ENCODE assay signal across 20 cellular contexts in genomic region chrX:108426262-108426661, GRCh38. TPM values are rescaled to one million over a fixed set of nuclear protein-coding genes. Genes with fewer than 3 reads are reported as not detected.
DNase-seq lines count a peak whose midpoint lies in the region; ATAC-seq, FAIRE-seq and TF ChIP-seq lines count a peak whose summit lies in the region.
"Had no signal": no experiment of that assay in that cellular context is flagged by ENCODE, and none has a peak within 500 bp of the region (broad histone marks: within the 10 kb centered on the region; RNA-seq: fewer than 3 reads in every experiment).

No MANE protein-coding gene starts in this region.

- H3K79me1 ChIP-seq in H1 (ENCODE audit: low read depth, low read length): no peaks in the 10 kb centered on the region

- FAIRE-seq in H1 (lab: Jason Lieb, UNC): peak; percentile 88

- peaks cover 5% of the 10 kb centered on the region for H3K4me1 Mint-ChIP-seq in mesothelial cell of epicardium
- H3K4me1 Mint-ChIP-seq: T-helper 17 cell had no signal

- WGBS in H1 (ENCODE audit: extremely low coverage in 1 of 2, insufficient coverage in 1 of 2, insufficient read length in 1 of 2, insufficient replicate concordance in 2 of 2, low coverage in 1 of 2, low lambda C conversion rate in 2 of 2, missing lambda C conversion rate in 1 of 2), 2 experiments: 0% methylated on average over 1 of the region's 1 CpG; no CpG with 5 or more reads in 1 of the 2 experiments

- no peak overlapping the region for H3K18ac ChIP-seq in H1 (ENCODE audit: extremely low read depth, low read length)

- H3K36me3 Mint-ChIP-seq in mesothelial cell of epicardium: peaks cover 10% of the 10 kb centered on the region

- no peak overlapping the region for H3K56ac ChIP-seq in H1 (replicated peaks; ENCODE audit: insufficient read length, low read depth, low read length)

- no peak overlapping the region for H3K9ac ChIP-seq in H1 (replicated peaks in 1 of 4; ENCODE audit: extremely low read depth in 1 of 4, low read depth in 3 of 4, low read length in 3 of 4)

- no peak overlapping the region for H2BK20ac ChIP-seq in H1 (ENCODE audit: low read length)

- no peaks in the 10 kb centered on the region for H3K9me3 Mint-ChIP-seq in mesothelial cell of epicardium
- H3K9me3 Mint-ChIP-seq: CD4-positive, alpha-beta T cell had no signal

- H4K20me1 ChIP-seq in H1 (replicated peaks in 1 of 2; ENCODE audit: control insufficient read depth in 1 of 2, insufficient read depth in 2 of 2, low read length in 2 of 2): no peaks in the 10 kb centered on the region

- H3K79me2 ChIP-seq in H1 (ENCODE audit: control insufficient read depth in 1 of 2, insufficient read depth in 2 of 2, low read length in 2 of 2): no peaks in the 10 kb centered on the region

- ATAC-seq in HG03025 (IDR thresholded peaks at IDR 0.05; ENCODE audit: low FRiP score, unreplicated experiment) (no peak), HG03097 (IDR thresholded peaks at IDR 0.05; ENCODE audit: low FRiP score, unreplicated experiment) (no peak)
- ATAC-seq: T-helper 17 cell had no signal

- H2BK12ac ChIP-seq in H1 (ENCODE audit: low read depth, low read length): no peak overlapping the region

- no peak overlapping the region for H2BK120ac ChIP-seq in H1 (replicated peaks; ENCODE audit: low read depth, low read length)

- no peak overlapping the region for H3K4me3 Mint-ChIP-seq in mesothelial cell of epicardium
- H3K4me3 Mint-ChIP-seq: CD4-positive, alpha-beta T cell; T-helper 17 cell had no signal

- H3K27me3 ChIP-seq in H7 (ENCODE audit: control insufficient read depth, insufficient read depth, low read length) (no peaks in the 10 kb centered on the region; the same call in 1 of the 2 replicates), H1 (replicated peaks in 1 of 4; ENCODE audit: control insufficient read depth in 3 of 4, extremely low read depth in 1 of 4, insufficient read depth in 3 of 4, low read length in 3 of 4) (no peaks in the 10 kb centered on the region)
- H3K27me3 ChIP-seq: BE2C, MG63 had no signal

- H4K91ac ChIP-seq in H1 (replicated peaks; ENCODE audit: insufficient read length, low read length): no peak overlapping the region

- H4K5ac ChIP-seq in H1 (ENCODE audit: insufficient read length, low read depth, low read length): no peak overlapping the region

- DNase-seq in H7 (peak; percentile 8), NCI-H146 treated with DMSO at 0.1 percent for 48 hours (lab: John Stamatoyannopoulos, UW; ENCODE audit: unreplicated experiment) (peak; percentile 83), H1 (ENCODE audit: low read depth in 1 of 2, low spot score in 2 of 2) (no peak), mesothelial cell of epicardium (ENCODE audit: low spot score in 2 of 2, unreplicated experiment in 2 of 2) (no peak), Ammon's horn (ENCODE audit: low spot score) (no peak), amygdala (lab: John Stamatoyannopoulos, UW) (no peak)
- DNase-seq: BE2C; Calu3; CD4-positive, alpha-beta T cell; IMR-90; Karpas-422; MG63; NCI-H1092; NCI-H187; NCI-H524; SIG-M5; T-helper 17 cell had no signal

- H3K27ac ChIP-seq in H1 (ENCODE audit: low read depth, low read length): no peak overlapping the region

- no peak overlapping the region for H2AK5ac ChIP-seq in H1 (ENCODE audit: low read depth, low read length)

- no peak overlapping the region; a peak in 2 of 4 replicates for H3K4me2 ChIP-seq in H1 (ENCODE audit: insufficient read depth in 1 of 2, low read depth in 2 of 2, low read length in 2 of 2)

- H2AFZ ChIP-seq in H1 (ENCODE audit: low read length): no peak overlapping the region

- no peak for TF ChIP-seq POLR2A in H1 (IDR thresholded peaks at IDR 0.05; ENCODE audit: control extremely low read depth in 1 of 2, low read depth in 2 of 2, low read length in 2 of 2)

- TF ChIP-seq EP300 in H1 (IDR thresholded peaks at IDR 0.05; ENCODE audit: borderline replicate concordance in 1 of 2, low read depth in 2 of 2, low read length in 2 of 2): no peak

- no peak overlapping the region for H2BK5ac ChIP-seq in H1 (ENCODE audit: low read depth, low read length)

- H3K4me3 ChIP-seq in H7 (ENCODE audit: insufficient read depth, low read depth, low read length) (no peak overlapping the region), H1 (ENCODE audit: extremely low read depth in 1 of 4, insufficient read depth in 2 of 4, low read depth in 3 of 4, low read length in 4 of 4) (no peak overlapping the region)
- H3K4me3 ChIP-seq: MG63 had no signal

- no peaks in the 10 kb centered on the region for H3K23me2 ChIP-seq in H1 (ENCODE audit: low read depth, low read length)

- TF ChIP-seq RAD21 in H1 (IDR thresholded peaks at IDR 0.05 in 1 of 2, conservative IDR thresholded peaks at IDR 0.05 in 1 of 2; ENCODE audit: low read depth in 2 of 2, low read length in 2 of 2): no peak

- POLR2A ChIA-PET in H1 (lab: Charles Lee; ENCODE audit: partially characterized antibody): no interaction called here

- H2BK15ac ChIP-seq in H1 (ENCODE audit: low read length): no peak overlapping the region

- H3K14ac ChIP-seq in H1 (ENCODE audit: insufficient read length): no peak overlapping the region

- TF ChIP-seq CTCF in H1 (IDR thresholded peaks at IDR 0.05; ENCODE audit: control extremely low read depth in 1 of 3, insufficient read depth in 1 of 3, low read depth in 1 of 3, low read length in 3 of 3) (no peak), mesothelial cell of epicardium (IDR thresholded peaks at IDR 0.05; ENCODE audit: unreplicated experiment) (no peak)

- no peaks in the 10 kb centered on the region; a peak in 1 of 7 replicates for H3K4me1 ChIP-seq in H1 (replicated peaks in 1 of 4; ENCODE audit: control insufficient read depth in 3 of 4, insufficient read depth in 4 of 4, low read length in 3 of 4)
- H3K4me1 ChIP-seq: BE2C had no signal

- H4K8ac ChIP-seq in H1 (ENCODE audit: extremely low read depth, insufficient read depth, low read length): no peak overlapping the region

- H3K27me3 Mint-ChIP-seq in mesothelial cell of epicardium (ENCODE audit: low read depth): no peaks in the 10 kb centered on the region
- H3K27me3 Mint-ChIP-seq: CD4-positive, alpha-beta T cell; T-helper 17 cell had no signal

- CTCF ChIA-PET in H1 (lab: Charles Lee; ENCODE audit: partially characterized antibody): no interaction called here

- H3K36me3 ChIP-seq in H7 (replicated peaks; ENCODE audit: control insufficient read depth, insufficient read depth, low read length) (no peaks in the 10 kb centered on the region), H1 (ENCODE audit: control insufficient read depth in 2 of 4, insufficient read depth in 4 of 4, low read length in 3 of 4) (no peaks in the 10 kb centered on the region)
- H3K36me3 ChIP-seq: BE2C, MG63 had no signal

- H3K27ac Mint-ChIP-seq in mesothelial cell of epicardium: peak overlapping the region; percentile 48
- H3K27ac Mint-ChIP-seq: CD4-positive, alpha-beta T cell; T-helper 17 cell had no signal

- H3K23ac ChIP-seq in H1 (ENCODE audit: insufficient read length): no peak overlapping the region

- H3K9me3 ChIP-seq in H1 (ENCODE audit: insufficient read depth in 2 of 2, low read depth in 1 of 2, low read length in 1 of 2): no peaks in the 10 kb centered on the region
- H3K9me3 ChIP-seq: BE2C, MG63 had no signal

- H3K4ac ChIP-seq in H1 (replicated peaks; ENCODE audit: insufficient read length, low read depth, low read length): no peak overlapping the region

TF ChIP-seq in H1, 55 proteins besides CTCF, POLR2A, EP300 and RAD21:
- TF ChIP-seq SIN3A (conservative IDR thresholded peaks at IDR 0.05 in 1 of 2, IDR thresholded peaks at IDR 0.05 in 1 of 2; ENCODE audit: low read depth in 1 of 2, low read length in 2 of 2) (no peak), JUN (IDR thresholded peaks at IDR 0.05; ENCODE audit: low read depth, low read length) (no peak), SIRT6 (IDR thresholded peaks at IDR 0.05; ENCODE audit: low read length) (no peak), SP2 (IDR thresholded peaks at IDR 0.05; ENCODE audit: low read length) (no peak), CTBP2 (IDR thresholded peaks at IDR 0.05; ENCODE audit: borderline replicate concordance, insufficient read depth, insufficient read length, low read length) (no peak)

RNA-seq across cellular contexts. Expression of gene COL4A6, which starts 12.0 kb away (rescaled TPM):
- 23.7 and 26.8 TPM in 2 replicates for total RNA-seq in H7 (2014; rRNA removed; shearing (Covaris generic))
- total RNA-seq in H1 (2021; fragmentation: NEBNext Ultra II Directional; extraction: Animal tissue kit (Norgen Biotek cat#: 25700)): 10.4 and 11.8 TPM in 2 replicates
- polyA plus RNA-seq in H1 (2011; rRNA removed): 5.9 and 6.5 TPM in 2 replicates
- 6.2 TPM for polyA plus RNA-seq in H1 (2011; cell fraction: cytosol; rRNA removed)
- polyA plus RNA-seq in H1 (2011; cell fraction: nucleus; rRNA removed): 25.7 TPM
- polyA plus RNA-seq in H1 (2012, experiment 1 of 2): 8.2 to 10.2 TPM (median 8.5 TPM) in 4 replicates
- 3.7 TPM for polyA plus RNA-seq in H1 (2012, experiment 2 of 2)
- polyA plus RNA-seq in H1 (2013, experiment 1 of 2): 6.8 TPM
- polyA plus RNA-seq in H1 (2013, experiment 2 of 2): 5.7 TPM
- polyA minus RNA-seq in H1 (2011; rRNA and poly(A)+ RNA removed): 9.7 and 11.1 TPM in 2 replicates
- polyA minus RNA-seq in H1 (2011; cell fraction: cytosol; rRNA and poly(A)+ RNA removed): 4.4 TPM
- polyA minus RNA-seq in H1 (2011; cell fraction: nucleus; rRNA and poly(A)+ RNA removed): 20.6 TPM
- 99.4 to 102 TPM (median 102 TPM) in 3 replicates for total RNA-seq in mesothelial cell of epicardium
- total RNA-seq: CD4-positive, alpha-beta T cell; OCI-LY7; T-helper 17 cell had no signal

RNA-seq across cellular contexts. Expression of gene COL4A5, which starts 13.4 kb away (rescaled TPM):
- total RNA-seq in H7 (2014; rRNA removed; shearing (Covaris generic)): 56.6 and 83.8 TPM in 2 replicates
- 22.9 and 24.9 TPM in 2 replicates for total RNA-seq in H1 (2021; fragmentation: NEBNext Ultra II Directional; extraction: Animal tissue kit (Norgen Biotek cat#: 25700))
- 30.2 and 30.3 TPM in 2 replicates for polyA plus RNA-seq in H1 (2011; rRNA removed)
- polyA plus RNA-seq in H1 (2011; cell fraction: cytosol; rRNA removed): 27.1 TPM
- polyA plus RNA-seq in H1 (2011; cell fraction: nucleus; rRNA removed): 202 TPM
- 18.3 to 25.7 TPM (median 22.0 TPM) in 4 replicates for polyA plus RNA-seq in H1 (2012, experiment 1 of 2)
- 5.5 TPM for polyA plus RNA-seq in H1 (2012, experiment 2 of 2)
- 22.3 TPM for polyA plus RNA-seq in H1 (2013, experiment 1 of 2)
- polyA plus RNA-seq in H1 (2013, experiment 2 of 2): 17.0 TPM
- 56.4 and 57.5 TPM in 2 replicates for polyA minus RNA-seq in H1 (2011; rRNA and poly(A)+ RNA removed)
- polyA minus RNA-seq in H1 (2011; cell fraction: cytosol; rRNA and poly(A)+ RNA removed): 13.3 TPM
- polyA minus RNA-seq in H1 (2011; cell fraction: nucleus; rRNA and poly(A)+ RNA removed): 83.6 TPM
- total RNA-seq in mesothelial cell of epicardium: 389 to 413 TPM (median 413 TPM) in 3 replicates
- total RNA-seq: CD4-positive, alpha-beta T cell; OCI-LY7; T-helper 17 cell had no signal

Comparison
In these comparisons a context has a peak if more than half of its experiments do, and no peak if none do; other contexts are left out.
1. DNase-seq: peak in H7 (single experiment) and NCI-H146 treated with DMSO at 0.1 percent for 48 hours (single experiment); none in H1 (0 of 2), mesothelial cell of epicardium (0 of 2), Ammon's horn (single experiment) and amygdala (0 of 56).